In the genomic region with DNA sequence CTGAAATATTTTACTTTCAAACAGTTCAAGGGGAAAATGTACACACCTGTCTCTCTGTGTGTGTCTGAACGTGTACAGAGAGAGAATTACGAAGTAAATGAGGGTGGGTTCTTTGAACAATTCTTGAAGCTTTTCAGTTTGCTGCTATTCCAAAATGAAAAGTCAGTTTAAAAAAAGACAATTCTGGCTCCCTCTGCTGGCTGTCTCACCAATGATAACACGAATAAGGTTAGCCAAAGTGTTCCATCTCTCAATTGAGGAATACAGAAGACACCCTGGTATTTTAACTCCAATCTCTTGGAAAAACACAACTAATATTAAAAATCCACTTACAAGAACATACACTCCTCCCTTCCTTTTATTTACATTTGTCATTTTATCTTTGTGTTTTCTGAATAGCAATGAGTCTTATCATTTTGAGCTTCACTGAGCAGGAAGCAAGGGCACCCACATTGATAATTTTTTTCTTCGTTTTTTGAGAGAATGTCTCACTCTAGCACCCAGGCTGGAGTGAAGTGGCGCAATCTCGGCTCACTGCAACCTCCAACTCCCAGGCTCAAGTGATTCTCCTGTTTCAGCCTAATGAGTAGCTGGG, we compare ENCODE assay signal across 8 cellular contexts. TPM values are rescaled to one million over a fixed set of nuclear protein-coding genes. Genes with fewer than 3 reads are reported as not detected.
DNase-seq lines count a peak whose midpoint lies in the region; ATAC-seq and TF ChIP-seq lines count a peak whose summit lies in the region.

No MANE protein-coding gene starts in this region.

- no peaks in the 10 kb centered on the region for H3K79me2 ChIP-seq in OCI-LY1 (ENCODE audit: insufficient read depth, low read length)

- H3K27ac ChIP-seq in OCI-LY1 (ENCODE audit: low read depth, low read length, poor library complexity, severe bottlenecking): no peak overlapping the region

- no peak overlapping the region for H3K4me2 ChIP-seq in OCI-LY1 (ENCODE audit: low read length)

- H3K9me2 ChIP-seq in OCI-LY1 (ENCODE audit: low read depth, low read length): no peaks in the 10 kb centered on the region

- no peaks in the 10 kb centered on the region for H3K27me3 ChIP-seq in OCI-LY1 (ENCODE audit: insufficient read depth, low read length)

- H3K4me3 ChIP-seq in OCI-LY1 (ENCODE audit: low read depth, low read length, poor library complexity, severe bottlenecking): no peak overlapping the region

- ATAC-seq in GM18520 (IDR thresholded peaks at IDR 0.05; ENCODE audit: unreplicated experiment) (no peak), esophagus mucosa (no peak)

- peaks cover 86% of the 10 kb centered on the region for H3K36me3 ChIP-seq in OCI-LY1 (ENCODE audit: insufficient read depth, low read length)

- H2AFZ ChIP-seq in OCI-LY1 (ENCODE audit: low read length): no peak overlapping the region

- H3K9me3 ChIP-seq in OCI-LY1 (ENCODE audit: low read length): no peaks in the 10 kb centered on the region

- TF ChIP-seq CTCF in GM12874 (IDR thresholded peaks at IDR 0.05; ENCODE audit: insufficient read depth, low read depth, low read length): peak; percentile 53; the same call in 1 of the 2 replicates
- TF ChIP-seq CTCF in OCI-LY1 (IDR thresholded peaks at IDR 0.05; ENCODE audit: low read length): peak; percentile 68

- no peaks in the 10 kb centered on the region for H4K20me1 ChIP-seq in OCI-LY1 (ENCODE audit: insufficient read depth, low read length)

- no peaks in the 10 kb centered on the region for H3F3A ChIP-seq in OCI-LY1 (ENCODE audit: insufficient read depth, low read length)

- H3K9ac ChIP-seq in OCI-LY1 (ENCODE audit: low read length): no peak overlapping the region

- H3K4me1 ChIP-seq in OCI-LY1 (ENCODE audit: insufficient read depth, low read length, severe bottlenecking): no peaks in the 10 kb centered on the region

- DNase-seq in CD1c-positive myeloid dendritic cell (ENCODE audit: extremely low spot score) (peak; percentile 35), cerebellum (ENCODE audit: low spot score) (peak; percentile 70), mucosa of gallbladder (ENCODE audit: low spot score) (peak; percentile 36), NCI-H226 (no peak)

RNA-seq across cellular contexts. Expression of gene EFTUD2, which starts 20.5 kb away (rescaled TPM):
- total RNA-seq in cerebellum (86.7 TPM), mucosa of gallbladder (72.8 TPM), esophagus mucosa (92.3 TPM)

RNA-seq across cellular contexts. Expression of gene HIGD1B, which starts 31.0 kb away (rescaled TPM):
- total RNA-seq in cerebellum (1.5 TPM), mucosa of gallbladder (7.2 TPM), esophagus mucosa (3.4 TPM)

RNA-seq across cellular contexts. Expression of gene GFAP, which starts 36.6 kb away (rescaled TPM):
- total RNA-seq in cerebellum (318 TPM), mucosa of gallbladder (0.09 TPM), esophagus mucosa (not detected)

RNA-seq across cellular contexts. Expression of gene GJC1, which starts 48.6 kb away (rescaled TPM):
- total RNA-seq in cerebellum: 32.5 TPM
- total RNA-seq in mucosa of gallbladder: 17.3 TPM
- total RNA-seq in esophagus mucosa: 1.4 TPM

Comparison
In these comparisons a context has a peak if more than half of its experiments do, and no peak if none do; other contexts are left out.
1. RNA of gene GFAP, which starts 36.6 kb away (total RNA-seq): 318 TPM in cerebellum (single experiment); not detected in esophagus mucosa (single experiment) and 0.09 TPM in mucosa of gallbladder (single experiment); every median in the first group is over 100 times any median in the second.